Comparison of ENCODE assay signal across 24 cellular contexts in the genomic region with DNA sequence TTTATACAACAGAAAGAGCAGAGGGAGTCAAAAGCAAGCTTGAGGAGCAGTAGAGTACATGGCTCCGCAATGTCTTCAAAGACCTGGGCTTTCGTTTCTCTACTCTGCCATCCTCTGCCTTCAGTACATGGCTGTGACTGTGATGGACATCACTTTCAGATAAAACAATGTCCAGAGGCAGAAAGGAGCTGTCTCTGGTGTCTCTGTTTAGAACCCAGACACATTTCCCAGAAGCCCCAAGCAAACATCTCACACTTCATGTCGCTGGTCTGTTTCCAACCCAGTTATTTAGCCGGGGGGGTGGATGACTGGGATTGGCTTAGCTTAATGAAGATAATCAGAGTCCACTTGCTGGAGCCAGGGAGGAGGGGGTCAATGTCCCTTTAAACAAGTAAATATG.
"Had no signal": no experiment of that assay in that cellular context is flagged by ENCODE, and none has a peak within 500 bp of the region (broad histone marks: within the 10 kb centered on the region; RNA-seq: fewer than 3 reads in every experiment).

No MANE protein-coding gene starts in this region.

- DNase-seq: colonic mucosa; cortex of kidney; effector CD8-positive, alpha-beta T cell; effector memory CD8-positive, alpha-beta T cell; endodermal cell; erythroblast; esophagus squamous epithelium; foreskin fibroblast; foreskin melanocyte; gastrocnemius medialis; glutamatergic neuron; head of caudate nucleus; heart right ventricle; hippocampal formation; kidney; kidney glomerular epithelial cell; left colon; left ventricle myocardium inferior; lower lobe of right lung; mesendoderm; midbrain had no signal

- H3K27me3 ChIP-seq: colonic mucosa, esophagus squamous epithelium, gastrocnemius medialis, heart right ventricle had no signal

- H3K36me3 ChIP-seq: colonic mucosa, esophagus squamous epithelium, gastrocnemius medialis, heart right ventricle, left ventricle myocardium inferior, lower lobe of right lung had no signal

- H3K4me1 ChIP-seq: colonic mucosa had no signal

- ATAC-seq: effector memory CD8-positive, alpha-beta T cell; esophagus mucosa; gastrocnemius medialis; heart right ventricle; left colon; left lobe of liver; lower lobe of right lung had no signal

- H3K4me3 ChIP-seq: colonic mucosa, esophagus squamous epithelium, gastrocnemius medialis, heart right ventricle, left ventricle myocardium inferior, lower lobe of right lung had no signal

- H3K9me3 ChIP-seq: colonic mucosa, esophagus squamous epithelium, gastrocnemius medialis, heart right ventricle, left ventricle myocardium inferior, lower lobe of right lung had no signal

- H3K27ac ChIP-seq: colonic mucosa, epithelial cell of prostate, esophagus squamous epithelium, gastrocnemius medialis, heart right ventricle, left ventricle myocardium inferior, lower lobe of right lung had no signal
